In the genomic region with DNA sequence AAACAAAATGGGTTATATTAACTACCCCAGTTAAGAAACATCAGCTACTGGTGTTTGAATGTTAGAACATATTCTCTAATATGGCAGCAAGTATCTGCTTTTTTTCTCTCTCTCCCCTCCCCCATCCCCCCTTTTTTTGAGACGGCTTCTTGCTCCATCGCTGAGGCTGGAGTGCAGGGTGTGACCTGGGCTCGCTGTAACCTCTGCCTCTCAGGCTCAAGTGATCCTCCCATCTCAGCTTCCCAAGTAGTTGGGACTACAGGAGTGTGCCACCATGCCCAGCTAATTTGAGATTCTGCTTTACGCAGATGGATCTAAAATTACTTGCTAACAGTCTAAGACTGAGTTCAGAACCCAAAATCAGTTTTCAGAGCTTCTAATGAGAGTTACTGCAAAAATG, we compare ENCODE assay signal across 18 cellular contexts.
DNase-seq lines count a peak whose midpoint lies in the region; ATAC-seq and TF ChIP-seq lines count a peak whose summit lies in the region.
"Had no signal": no experiment of that assay in that cellular context is flagged by ENCODE, and none has a peak within 500 bp of the region (broad histone marks: within the 10 kb centered on the region; RNA-seq: fewer than 3 reads in every experiment).

No MANE protein-coding gene starts in this region.

- no peaks in the 10 kb centered on the region for H3K27me3 Mint-ChIP-seq in activated T-helper 17 cell treated with anti-CD3 and anti-CD28 coated beads, Interleukin-2, amount 50 U/mL, for 72 hours
- no peaks in the 10 kb centered on the region for H3K27me3 Mint-ChIP-seq in MCF 10A (ENCODE audit: insufficient read depth, unreplicated experiment)
- H3K27me3 Mint-ChIP-seq: progenitor cell of endocrine pancreas had no signal

- H3K4me3 ChIP-seq in esophagus muscularis mucosa (no peak overlapping the region), neutrophil (ENCODE audit: low read depth in 1 of 2, low read length in 1 of 2) (no peak overlapping the region), tibial nerve (no peak overlapping the region), smooth muscle cell (no peak overlapping the region)
- H3K4me3 ChIP-seq: MG63, SJCRH30 had no signal

- peaks cover 9% of the 10 kb centered on the region for H3F3A ChIP-seq in smooth muscle cell (ENCODE audit: low read depth)

- BruUV-seq in MCF 10A (replicated peaks; lab: Mats Ljungman, UMichigan), result no TSS peak

- POLR2A ChIA-PET in MCF 10A (lab: Yijun Ruan, JAX), result interaction anchor here (0.7 to 3.3 kb wide), 7 partner anchors 12 to 114 kb away, joined by 3 to 12 read pairs (median 3); no protein-coding TSS in a partner anchor

- no peak overlapping the region for H2AFZ ChIP-seq in smooth muscle cell (ENCODE audit: low read depth)

- H3K9me3 ChIP-seq in esophagus muscularis mucosa (no peaks in the 10 kb centered on the region), neutrophil (no peaks in the 10 kb centered on the region), tibial nerve (no peaks in the 10 kb centered on the region), smooth muscle cell (replicated peaks; ENCODE audit: low read depth) (no peaks in the 10 kb centered on the region)
- H3K9me3 ChIP-seq: MG63, SJCRH30 had no signal

- WGBS in esophagus muscularis mucosa, result 62% methylated on average over 4 of the region's 4 CpGs
- WGBS in tibial nerve, 2 donors, result 61 to 64% methylated on average over 4 of the region's 4 CpGs
- WGBS in smooth muscle cell (ENCODE audit: low lambda C conversion rate), result 83% methylated on average over 4 of the region's 4 CpGs

- H3K9me3 Mint-ChIP-seq in activated T-helper 17 cell treated with anti-CD3 and anti-CD28 coated beads, Interleukin-2, amount 50 U/mL, for 72 hours, result no peaks in the 10 kb centered on the region
- H3K9me3 Mint-ChIP-seq in MCF 10A (ENCODE audit: unreplicated experiment), result no peaks in the 10 kb centered on the region

- H3K4me2 ChIP-seq in smooth muscle cell, result no peak overlapping the region

- TF ChIP-seq POLR2A in esophagus muscularis mucosa (IDR thresholded peaks at IDR 0.05; ENCODE audit: low read depth) (no peak), tibial nerve (IDR thresholded peaks at IDR 0.05) (no peak)

- H3K9ac ChIP-seq in smooth muscle cell (ENCODE audit: low read depth), result no peak overlapping the region

- intact Hi-C loops in esophagus muscularis mucosa (cut with DNase I) (no loop called here), MCF 10A (cut with micrococcal nuclease) (no loop called here)

- CTCF ChIA-PET in MCF 10A (lab: Yijun Ruan, JAX), result no interaction called here

- peaks cover 32% of the 10 kb centered on the region for H3K4me1 Mint-ChIP-seq in activated T-helper 17 cell treated with anti-CD3 and anti-CD28 coated beads, Interleukin-2, amount 50 U/mL, for 72 hours
- peaks cover 20% of the 10 kb centered on the region for H3K4me1 Mint-ChIP-seq in MCF 10A (ENCODE audit: insufficient read depth, unreplicated experiment)

- H3K4me3 Mint-ChIP-seq in activated T-helper 17 cell treated with anti-CD3 and anti-CD28 coated beads, Interleukin-2, amount 50 U/mL, for 72 hours, result no peak overlapping the region
- no peak overlapping the region for H3K4me3 Mint-ChIP-seq in MCF 10A (ENCODE audit: unreplicated experiment)

- TF ChIP-seq CTCF in esophagus muscularis mucosa (IDR thresholded peaks at IDR 0.05) (no peak), neutrophil (IDR thresholded peaks at IDR 0.05) (no peak), tibial nerve (IDR thresholded peaks at IDR 0.05) (no peak), MCF 10A (IDR thresholded peaks at IDR 0.05; ENCODE audit: unreplicated experiment) (no peak), smooth muscle cell (IDR thresholded peaks at IDR 0.05; ENCODE audit: borderline replicate concordance, insufficient read depth, poor library complexity, severe bottlenecking) (no peak)

- H3K27ac Mint-ChIP-seq in activated T-helper 17 cell treated with anti-CD3 and anti-CD28 coated beads, Interleukin-2, amount 50 U/mL, for 72 hours, result peak overlapping the region; percentile 16
- no peak overlapping the region for H3K27ac Mint-ChIP-seq in MCF 10A (ENCODE audit: low read depth, unreplicated experiment)

- no peaks in the 10 kb centered on the region for H3K36me3 ChIP-seq in esophagus muscularis mucosa
- H3K36me3 ChIP-seq in neutrophil, result no peaks in the 10 kb centered on the region
- no peaks in the 10 kb centered on the region for H3K36me3 ChIP-seq in tibial nerve
- no peaks in the 10 kb centered on the region for H3K36me3 ChIP-seq in smooth muscle cell (ENCODE audit: low read depth)
- H3K36me3 ChIP-seq: MG63, SJCRH30 had no signal

- peaks cover 98 to 100% (median 100%) of the 10 kb centered on the region in 4 donors for H3K4me1 ChIP-seq in esophagus muscularis mucosa
- H3K4me1 ChIP-seq in neutrophil (ENCODE audit: control insufficient read depth in 1 of 2, insufficient read depth in 1 of 2, low read depth in 1 of 2, low read length in 1 of 2), result peaks cover 18 to 32% of the 10 kb centered on the region in 2 experiments
- H3K4me1 ChIP-seq in tibial nerve, result peaks cover 2 to 99% (median 74%) of the 10 kb centered on the region in 4 donors
- H3K4me1 ChIP-seq in smooth muscle cell (ENCODE audit: low read depth), result peaks cover 74% of the 10 kb centered on the region

- peak overlapping the region; percentile 75 to 89 (median 83) for H3K27ac ChIP-seq in esophagus muscularis mucosa (replicated peaks in 1 of 4)
- H3K27ac ChIP-seq in neutrophil, result peak overlapping the region; percentile 38
- H3K27ac ChIP-seq in tibial nerve, result peak overlapping the region; percentile 15 to 91 (median 58)
- no peak overlapping the region for H3K27ac ChIP-seq in smooth muscle cell (ENCODE audit: low read depth)
- H3K27ac ChIP-seq: SJCRH30 had no signal

- H3K36me3 Mint-ChIP-seq in activated T-helper 17 cell treated with anti-CD3 and anti-CD28 coated beads, Interleukin-2, amount 50 U/mL, for 72 hours (ENCODE audit: low read depth), result no peaks in the 10 kb centered on the region
- no peaks in the 10 kb centered on the region for H3K36me3 Mint-ChIP-seq in MCF 10A (ENCODE audit: insufficient read depth, unreplicated experiment)

- TF ChIP-seq EP300 in esophagus muscularis mucosa (IDR thresholded peaks at IDR 0.05) (no peak), tibial nerve (IDR thresholded peaks at IDR 0.05) (no peak)

- H3K27me3 ChIP-seq in esophagus muscularis mucosa, result no peaks in the 10 kb centered on the region
- no peaks in the 10 kb centered on the region for H3K27me3 ChIP-seq in neutrophil
- H3K27me3 ChIP-seq in tibial nerve, result no peaks in the 10 kb centered on the region
- no peaks in the 10 kb centered on the region for H3K27me3 ChIP-seq in smooth muscle cell (ENCODE audit: low read depth)
- H3K27me3 ChIP-seq: MG63, SJCRH30 had no signal

- peaks cover 82% of the 10 kb centered on the region for H3K79me2 ChIP-seq in smooth muscle cell (ENCODE audit: low read depth)

- DNase-seq in esophagus muscularis mucosa (ENCODE audit: extremely low spot score), result no peak
- no peak for DNase-seq in tibial nerve (ENCODE audit: low spot score in 2 of 2)
- no peak for DNase-seq in MCF 10A (ENCODE audit: unreplicated experiment)
- DNase-seq in smooth muscle cell (lab: John Stamatoyannopoulos, UW; ENCODE audit: unreplicated experiment), result no peak
- no peak for DNase-seq in T-helper 2 cell
- DNase-seq: activated CD4-positive, alpha-beta T cell treated with anti-CD3 and anti-CD28 coated beads for 48 hours; activated CD8-positive, alpha-beta memory T cell treated with anti-CD3 and anti-CD28 coated beads, Interleukin-2, amount 50 U/mL, for 48 hours; DMS153; MG63; NCI-H1694 treated with DMSO at 0.1 percent for 48 hours; NCI-H446 treated with DMSO at 0.1 percent for 48 hours; SJCRH30; T-helper 9 cell had no signal

- ATAC-seq in activated T-helper 17 cell treated with anti-CD3 and anti-CD28 coated beads, Interleukin-2, amount 50 U/mL, for 72 hours (replicated peaks), result no peak
- ATAC-seq: esophagus mucosa, HCT116 had no signal

- peaks cover 67% of the 10 kb centered on the region for H4K20me1 ChIP-seq in smooth muscle cell (ENCODE audit: low read depth)
